ENCODE assay signal across 10 cellular contexts in the genomic region with DNA sequence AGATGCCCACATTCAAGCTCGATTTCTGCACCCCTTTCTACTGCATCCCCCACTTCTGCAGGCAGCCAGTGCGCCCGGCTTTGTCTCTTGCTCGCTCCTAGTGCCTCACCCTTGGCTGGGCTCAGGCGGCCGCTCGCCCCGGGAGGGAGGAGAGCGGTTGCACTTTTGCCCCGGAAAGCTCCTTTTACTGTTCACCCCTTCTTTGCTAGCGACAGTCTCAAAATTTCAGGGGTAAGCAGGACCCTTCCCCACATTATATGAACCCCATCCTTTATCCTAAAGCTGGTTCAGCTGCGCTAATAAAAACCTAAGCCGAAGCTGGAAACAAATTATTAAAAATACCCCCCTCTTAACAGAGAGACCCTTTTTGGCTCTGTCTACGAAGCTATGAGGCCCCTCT. TPM values are rescaled to one million over a fixed set of nuclear protein-coding genes. Genes with fewer than 3 reads are reported as not detected.
A peak's percentile ranks its signal among the peaks of the same experiment; 100 is the strongest.
DNase-seq lines count a peak whose midpoint lies in the region; ATAC-seq and TF ChIP-seq lines count a peak whose summit lies in the region.
"Had no signal": no experiment of that assay in that cellular context is flagged by ENCODE, and none has a peak within 500 bp of the region (broad histone marks: within the 10 kb centered on the region; RNA-seq: fewer than 3 reads in every experiment).

No MANE protein-coding gene starts in this region.

- no peaks in the 10 kb centered on the region for H3K9me3 Mint-ChIP-seq in activated CD4-positive, alpha-beta T cell treated with anti-CD3 and anti-CD28 coated beads, Interleukin-2, amount 10 ng/mL, durations not matched to agents 7 days and 5 days
- H3K9me3 Mint-ChIP-seq in activated B cell treated with CpG ODN at 0.5 μM for 24 hours = no peaks in the 10 kb centered on the region
- no peaks in the 10 kb centered on the region for H3K9me3 Mint-ChIP-seq in stimulated activated effector memory CD8-positive, alpha-beta T cell treated with anti-CD3 and anti-CD28 coated beads, Interleukin-12 subunit alpha, Interleukin-12 subunit beta, amount 100 ng/mL, for 72 hours

- no peak overlapping the region for H3K4me3 ChIP-seq in hepatocyte

- H3K27ac Mint-ChIP-seq in activated CD4-positive, alpha-beta T cell treated with anti-CD3 and anti-CD28 coated beads, Interleukin-2, amount 10 ng/mL, durations not matched to agents 7 days and 5 days = peak overlapping the region; percentile 31
- no peak overlapping the region for H3K27ac Mint-ChIP-seq in activated B cell treated with CpG ODN at 0.5 μM for 24 hours
- H3K27ac Mint-ChIP-seq in stimulated activated effector memory CD8-positive, alpha-beta T cell treated with anti-CD3 and anti-CD28 coated beads, Interleukin-12 subunit alpha, Interleukin-12 subunit beta, amount 100 ng/mL, for 72 hours = no peak overlapping the region

- DNase-seq in activated CD4-positive, alpha-beta T cell treated with anti-CD3 and anti-CD28 coated beads, Interleukin-2, amount 10 ng/mL, durations not matched to agents 7 days and 5 days = no peak
- no peak for DNase-seq in activated CD4-positive, alpha-beta T cell treated with anti-CD3 and anti-CD28 coated beads, Interleukin-2, amount 50 U/mL, for 4 hours
- DNase-seq in activated B cell treated with CpG ODN at 0.5 μM for 24 hours (no peak), hepatocyte (ENCODE audit: low spot score) (no peak), SK-N-DZ (ENCODE audit: low spot score) (no peak), NCI-H128 (lab: John Stamatoyannopoulos, UW; ENCODE audit: unreplicated experiment) (no peak)
- DNase-seq in stimulated activated effector memory CD8-positive, alpha-beta T cell treated with anti-CD3 and anti-CD28 coated beads, Interleukin-12 subunit alpha, Interleukin-12 subunit beta, amount 100 ng/mL, for 72 hours (ENCODE audit: low spot score in 2 of 2) = no peak
- DNase-seq: activated CD4-positive, CD25-positive, alpha-beta regulatory T cell had no signal

- peak overlapping the region; percentile 92 for H3K4me2 ChIP-seq in hepatocyte

- H3K27ac ChIP-seq in hepatocyte = peak overlapping the region; percentile 57
- H3K27ac ChIP-seq: KMS-11 had no signal

- H3K27me3 ChIP-seq in hepatocyte = peaks cover 94% of the 10 kb centered on the region

- WGBS in hepatocyte (ENCODE audit: low lambda C conversion rate, missing lambda C conversion rate) = 17% methylated on average over 13 of the region's 14 CpGs

- intact Hi-C loops in activated B cell treated with CpG ODN at 0.5 μM for 24 hours (cut with micrococcal nuclease) = loop anchor here (2.0 to 10.0 kb wide), 4 partner anchors 136 to 438 kb away; no protein-coding TSS in a partner anchor

- H3K27me3 Mint-ChIP-seq in activated CD4-positive, alpha-beta T cell treated with anti-CD3 and anti-CD28 coated beads, Interleukin-2, amount 10 ng/mL, durations not matched to agents 7 days and 5 days = peaks cover 91% of the 10 kb centered on the region
- H3K27me3 Mint-ChIP-seq in activated B cell treated with CpG ODN at 0.5 μM for 24 hours = peaks cover 73% of the 10 kb centered on the region

- no peak overlapping the region for H2AFZ ChIP-seq in hepatocyte

- CTCF ChIA-PET in activated CD4-positive, alpha-beta T cell treated with anti-CD3 and anti-CD28 coated beads, Interleukin-2, amount 10 ng/mL, durations not matched to agents 7 days and 5 days (lab: Charles Lee) = interaction anchor here (0.6 to 2.8 kb wide), 31 partner anchors 9 to 1349 kb away, joined by 3 to 18 read pairs (median 4); a partner anchor contains a TSS
- CTCF ChIA-PET in activated B cell treated with CpG ODN at 0.5 μM for 24 hours (lab: Charles Lee) = interaction anchor here (0.8 to 4.5 kb wide), 22 partner anchors 9 to 567 kb away, joined by 3 to 31 read pairs (median 4); a partner anchor contains a TSS

- no peaks in the 10 kb centered on the region for H3K79me2 ChIP-seq in hepatocyte

- H3K4me1 Mint-ChIP-seq in activated CD4-positive, alpha-beta T cell treated with anti-CD3 and anti-CD28 coated beads, Interleukin-2, amount 10 ng/mL, durations not matched to agents 7 days and 5 days = peaks cover 51% of the 10 kb centered on the region
- H3K4me1 Mint-ChIP-seq in activated B cell treated with CpG ODN at 0.5 μM for 24 hours = peaks cover 45% of the 10 kb centered on the region
- H3K4me1 Mint-ChIP-seq in stimulated activated effector memory CD8-positive, alpha-beta T cell treated with anti-CD3 and anti-CD28 coated beads, Interleukin-12 subunit alpha, Interleukin-12 subunit beta, amount 100 ng/mL, for 72 hours = peaks cover 45% of the 10 kb centered on the region

- H3K36me3 ChIP-seq in hepatocyte (replicated peaks; ENCODE audit: insufficient read depth, low read depth) = no peaks in the 10 kb centered on the region

- POLR2A ChIA-PET in activated CD4-positive, alpha-beta T cell treated with anti-CD3 and anti-CD28 coated beads, Interleukin-2, amount 10 ng/mL, durations not matched to agents 7 days and 5 days (lab: Charles Lee) = interaction anchor here (0.6 kb wide), 1 partner anchor 299 kb away, joined by 4 read pairs; no protein-coding TSS in a partner anchor
- POLR2A ChIA-PET in activated B cell treated with CpG ODN at 0.5 μM for 24 hours (lab: Charles Lee) = interaction anchor here (0.8 to 1.6 kb wide), 6 partner anchors 14 to 257 kb away, joined by 3 to 5 read pairs (median 3); a partner anchor contains a TSS

- H3K9me3 ChIP-seq in hepatocyte (ENCODE audit: low read depth) = no peaks in the 10 kb centered on the region

- H4K20me1 ChIP-seq in hepatocyte (ENCODE audit: insufficient read depth, poor library complexity, severe bottlenecking) = no peaks in the 10 kb centered on the region

- H3K36me3 Mint-ChIP-seq in activated CD4-positive, alpha-beta T cell treated with anti-CD3 and anti-CD28 coated beads, Interleukin-2, amount 10 ng/mL, durations not matched to agents 7 days and 5 days (ENCODE audit: low read depth) = peaks cover 5% of the 10 kb centered on the region
- no peaks in the 10 kb centered on the region for H3K36me3 Mint-ChIP-seq in activated B cell treated with CpG ODN at 0.5 μM for 24 hours (ENCODE audit: low read depth)
- no peaks in the 10 kb centered on the region for H3K36me3 Mint-ChIP-seq in stimulated activated effector memory CD8-positive, alpha-beta T cell treated with anti-CD3 and anti-CD28 coated beads, Interleukin-12 subunit alpha, Interleukin-12 subunit beta, amount 100 ng/mL, for 72 hours

- TF ChIP-seq CTCF in activated B cell treated with CpG ODN at 0.5 μM for 24 hours (IDR thresholded peaks at IDR 0.05) = no peak
- no peak for TF ChIP-seq CTCF in hepatocyte (IDR thresholded peaks at IDR 0.05; ENCODE audit: poor library complexity)

- ATAC-seq in activated B cell treated with CpG ODN at 0.5 μM for 24 hours (ENCODE audit: low read depth) (no peak), HG02870 (IDR thresholded peaks at IDR 0.05; ENCODE audit: unreplicated experiment) (no peak)
- peak; percentile 38 for ATAC-seq in stimulated activated effector memory CD8-positive, alpha-beta T cell treated with anti-CD3 and anti-CD28 coated beads, Interleukin-12 subunit alpha, Interleukin-12 subunit beta, amount 100 ng/mL, for 72 hours

- H3K4me1 ChIP-seq in hepatocyte (ENCODE audit: insufficient read depth) = no peaks in the 10 kb centered on the region

- no peaks in the 10 kb centered on the region for H3K9me2 ChIP-seq in hepatocyte (replicated peaks; ENCODE audit: insufficient read depth)

- peak overlapping the region; percentile 65 for H3K4me3 Mint-ChIP-seq in activated CD4-positive, alpha-beta T cell treated with anti-CD3 and anti-CD28 coated beads, Interleukin-2, amount 10 ng/mL, durations not matched to agents 7 days and 5 days
- H3K4me3 Mint-ChIP-seq in activated B cell treated with CpG ODN at 0.5 μM for 24 hours = peak overlapping the region; percentile 56
- H3K4me3 Mint-ChIP-seq in stimulated activated effector memory CD8-positive, alpha-beta T cell treated with anti-CD3 and anti-CD28 coated beads, Interleukin-12 subunit alpha, Interleukin-12 subunit beta, amount 100 ng/mL, for 72 hours = peak overlapping the region; percentile 82

RNA-seq across cellular contexts. Expression of a gene that starts 1.0 kb away (rescaled TPM):
- not detected for total RNA-seq in activated CD4-positive, alpha-beta T cell treated with anti-CD3 and anti-CD28 coated beads, Interleukin-2, amount 10 ng/mL, durations not matched to agents 7 days and 5 days
- not detected in 2 replicates for total RNA-seq in activated B cell treated with CpG ODN at 0.5 μM for 24 hours
- total RNA-seq in hepatocyte = 0.27 and 0.36 TPM in 2 replicates
- 3.3 and 4.4 TPM in 2 replicates for polyA plus RNA-seq in hepatocyte
- not detected in 2 replicates for polyA plus RNA-seq in SK-N-DZ (2014; cell fraction: cytosol; rRNA removed)
- not detected in 2 replicates for polyA plus RNA-seq in SK-N-DZ (2014; cell fraction: nucleus; rRNA removed)

RNA-seq across cellular contexts. Expression of a gene that starts 2.6 kb away (rescaled TPM):
- total RNA-seq in activated CD4-positive, alpha-beta T cell treated with anti-CD3 and anti-CD28 coated beads, Interleukin-2, amount 10 ng/mL, durations not matched to agents 7 days and 5 days = 1 to 10 TPM; 3.1 to 4.5 TPM
- total RNA-seq in activated B cell treated with CpG ODN at 0.5 μM for 24 hours = 1.4 and 2.6 TPM in 2 replicates
- 1.8 and 5.9 TPM in 2 replicates for total RNA-seq in hepatocyte
- polyA plus RNA-seq in hepatocyte = 1.8 and 4.0 TPM in 2 replicates
- not detected in 2 replicates for polyA plus RNA-seq in SK-N-DZ (2014; cell fraction: cytosol; rRNA removed)
- not detected in 2 replicates for polyA plus RNA-seq in SK-N-DZ (2014; cell fraction: nucleus; rRNA removed)

RNA-seq across cellular contexts. Expression of a gene that starts 12.2 kb away (rescaled TPM):
- not detected for total RNA-seq in activated CD4-positive, alpha-beta T cell treated with anti-CD3 and anti-CD28 coated beads, Interleukin-2, amount 10 ng/mL, durations not matched to agents 7 days and 5 days
- total RNA-seq in activated B cell treated with CpG ODN at 0.5 μM for 24 hours (not detected in 2 replicates), hepatocyte (4.1 and 4.8 TPM in 2 replicates)
- 7.7 and 12.9 TPM in 2 replicates for polyA plus RNA-seq in hepatocyte
- not detected in 2 replicates for polyA plus RNA-seq in SK-N-DZ (2014; cell fraction: cytosol; rRNA removed)
- not detected in 2 replicates for polyA plus RNA-seq in SK-N-DZ (2014; cell fraction: nucleus; rRNA removed)

RNA-seq across cellular contexts. Expression of a gene that starts 14.4 kb away (rescaled TPM):
- total RNA-seq in activated CD4-positive, alpha-beta T cell treated with anti-CD3 and anti-CD28 coated beads, Interleukin-2, amount 10 ng/mL, durations not matched to agents 7 days and 5 days = 1 to 10 TPM; 3.3 to 3.6 TPM
- 0.88 and 1.4 TPM in 2 replicates for total RNA-seq in activated B cell treated with CpG ODN at 0.5 μM for 24 hours
- 1.4 and 2.2 TPM in 2 replicates for total RNA-seq in hepatocyte
- 1.8 and 2.0 TPM in 2 replicates for polyA plus RNA-seq in hepatocyte
- polyA plus RNA-seq in SK-N-DZ (2014; cell fraction: cytosol; rRNA removed) = not detected in 2 replicates
- not detected in 2 replicates for polyA plus RNA-seq in SK-N-DZ (2014; cell fraction: nucleus; rRNA removed)

RNA-seq across cellular contexts. Expression of a gene that starts 18.2 kb away (rescaled TPM):
- total RNA-seq in activated CD4-positive, alpha-beta T cell treated with anti-CD3 and anti-CD28 coated beads, Interleukin-2, amount 10 ng/mL, durations not matched to agents 7 days and 5 days = under 1 TPM; 0.25 to 0.30 TPM
- 0.60 and 0.93 TPM in 2 replicates for total RNA-seq in activated B cell treated with CpG ODN at 0.5 μM for 24 hours
- 4.1 and 6.7 TPM in 2 replicates for total RNA-seq in hepatocyte
- polyA plus RNA-seq in hepatocyte = 13.7 and 15.9 TPM in 2 replicates
- polyA plus RNA-seq in SK-N-DZ (2014; cell fraction: cytosol; rRNA removed) = not detected in 2 replicates
- not detected in 2 replicates for polyA plus RNA-seq in SK-N-DZ (2014; cell fraction: nucleus; rRNA removed)
